Comparison of ENCODE assay signal across 22 cellular contexts in genomic region chr4:78145005-78145404, GRCh38.
A peak's percentile ranks its signal among the peaks of the same experiment; 100 is the strongest.
DNase-seq lines count a peak whose midpoint lies in the region; ATAC-seq, FAIRE-seq and TF ChIP-seq lines count a peak whose summit lies in the region.
"Had no signal": no experiment of that assay in that cellular context is flagged by ENCODE, and none has a peak within 500 bp of the region (broad histone marks: within the 10 kb centered on the region; RNA-seq: fewer than 3 reads in every experiment).

No MANE protein-coding gene starts in this region.

- CTCF ChIA-PET in A549 (lab: Yijun Ruan, JAX), result interaction anchor here (0.6 kb wide), 1 partner anchor 191 kb away, joined by 3 read pairs; no protein-coding TSS in a partner anchor
- CTCF ChIA-PET in activated CD8-positive, alpha-beta T cell treated with anti-CD3 and anti-CD28 coated beads for 36 hours (lab: Charles Lee), result no interaction called here

- no peak for DNase-seq in A549 (ENCODE audit: low read depth in 1 of 2, low spot score in 1 of 2)
- DNase-seq in H9, result no peak
- DNase-seq in mesendoderm, result peak; percentile 45
- DNase-seq in NCI-H2227 (lab: John Stamatoyannopoulos, UW; ENCODE audit: unreplicated experiment), result no peak
- DNase-seq in activated CD8-positive, alpha-beta T cell treated with anti-CD3 and anti-CD28 coated beads for 36 hours, result no peak
- DNase-seq in DMS53 treated with DMSO at 0.1 percent for 48 hours (lab: John Stamatoyannopoulos, UW; ENCODE audit: unreplicated experiment), result no peak
- DNase-seq: 8988T; Caco-2; CD4-positive, CD25-positive, alpha-beta regulatory T cell; CD8-positive, alpha-beta T cell; DMS153; DMS79; EL; GDM1; GM23248; HCEC 1CT had no signal

- FAIRE-seq in A549 (lab: Jason Lieb, UNC), result no peak
- FAIRE-seq: GM12878, GM19239, H54 had no signal

- TF ChIP-seq CTCF in A549 (IDR thresholded peaks at IDR 0.05) (no peak), H9 (conservative IDR thresholded peaks at IDR 0.05) (no peak)
- TF ChIP-seq CTCF in activated CD8-positive, alpha-beta T cell treated with anti-CD3 and anti-CD28 coated beads for 36 hours (IDR thresholded peaks at IDR 0.05), result no peak

- intact Hi-C loops in activated CD8-positive, alpha-beta T cell treated with anti-CD3 and anti-CD28 coated beads for 36 hours (cut with micrococcal nuclease), result no loop called here

- H3K4me2 ChIP-seq in A549 (no peak overlapping the region), H9 (ENCODE audit: insufficient read depth, insufficient read length, low read length) (no peak overlapping the region), mesendoderm (ENCODE audit: low read length) (no peak overlapping the region)
- H3K4me2 ChIP-seq: BLaER1 had no signal

- H3K79me2 ChIP-seq in H9 (ENCODE audit: insufficient read depth, low read length), result peaks cover 2% of the 10 kb centered on the region; the same call in 1 of the 2 replicates
- peaks cover 9% of the 10 kb centered on the region for H3K79me2 ChIP-seq in mesendoderm (ENCODE audit: control insufficient read depth, insufficient read depth, low read length)

- H3K4me1 ChIP-seq in A549 (peaks cover 5% of the 10 kb centered on the region; the same call in 2 of the 3 replicates), H9 (ENCODE audit: insufficient read depth, low read length) (peaks cover 5% of the 10 kb centered on the region; the same call in 1 of the 2 replicates), mesendoderm (ENCODE audit: control insufficient read depth, low read depth, low read length) (peaks cover 2% of the 10 kb centered on the region)
- H3K4me1 ChIP-seq: BLaER1 had no signal

- peak overlapping the region in 2 of 3 experiments; percentile 36 to 56; a peak in 2 of 7 replicates for H3K27ac Mint-ChIP-seq in H9
- no peak overlapping the region for H3K27ac Mint-ChIP-seq in activated CD8-positive, alpha-beta T cell treated with anti-CD3 and anti-CD28 coated beads for 36 hours
- H3K27ac Mint-ChIP-seq: B cell; CD4-positive, CD25-positive, alpha-beta regulatory T cell; CD8-positive, alpha-beta T cell had no signal

- no peaks in the 10 kb centered on the region for H3K27me3 ChIP-seq in H9 (ENCODE audit: insufficient read depth, low read length)
- H3K27me3 ChIP-seq in mesendoderm (ENCODE audit: insufficient read depth, low read length, poor library complexity), result no peaks in the 10 kb centered on the region
- H3K27me3 ChIP-seq: BLaER1 had no signal

- H3K36me3 Mint-ChIP-seq in H9 (ENCODE audit: insufficient read depth in 1 of 3, low read depth in 3 of 3), result peaks cover 2 to 13% (median 11%) of the 10 kb centered on the region in 3 experiments; a peak in 6 of 7 replicates
- no peaks in the 10 kb centered on the region for H3K36me3 Mint-ChIP-seq in activated CD8-positive, alpha-beta T cell treated with anti-CD3 and anti-CD28 coated beads for 36 hours (ENCODE audit: low read depth)
- H3K36me3 Mint-ChIP-seq: CD4-positive, CD25-positive, alpha-beta regulatory T cell; CD8-positive, alpha-beta T cell had no signal

- TF ChIP-seq EP300 in A549 (IDR thresholded peaks at IDR 0.05), result no peak

- H4K8ac ChIP-seq in H9 (replicated peaks; ENCODE audit: insufficient read length, low read depth, low read length) (no peak overlapping the region), mesendoderm (ENCODE audit: low read depth, low read length) (no peak overlapping the region)

- H3K27me3 Mint-ChIP-seq in H9 (ENCODE audit: low read depth), result no peaks in the 10 kb centered on the region
- H3K27me3 Mint-ChIP-seq in activated CD8-positive, alpha-beta T cell treated with anti-CD3 and anti-CD28 coated beads for 36 hours, result peaks cover 6% of the 10 kb centered on the region

- H4K20me1 ChIP-seq in H9 (ENCODE audit: control insufficient read depth, insufficient read depth, insufficient read length), result no peaks in the 10 kb centered on the region
- H4K20me1 ChIP-seq: BLaER1 had no signal

- ATAC-seq in A549, result no peak
- ATAC-seq in activated CD8-positive, alpha-beta T cell treated with anti-CD3 and anti-CD28 coated beads for 36 hours, result no peak
- ATAC-seq: CD8-positive, alpha-beta T cell; GM12878 had no signal

- H3K4me3 ChIP-seq in A549 (no peak overlapping the region), mesendoderm (ENCODE audit: low read length) (no peak overlapping the region)
- H3K4me3 ChIP-seq: BLaER1, GM12878, GM23248 had no signal

- H3K56ac ChIP-seq in H9 (ENCODE audit: insufficient read length, low read depth, low read length) (no peak overlapping the region), mesendoderm (ENCODE audit: low read length) (no peak overlapping the region)

- POLR2A ChIA-PET in A549 (lab: Yijun Ruan, JAX), result no interaction called here
- POLR2A ChIA-PET in activated CD8-positive, alpha-beta T cell treated with anti-CD3 and anti-CD28 coated beads for 36 hours (lab: Charles Lee), result no interaction called here

- H2BK120ac ChIP-seq in H9 (ENCODE audit: low read depth, low read length, poor library complexity, severe bottlenecking) (no peak overlapping the region), mesendoderm (ENCODE audit: low read depth, low read length) (no peak overlapping the region)

- H2BK15ac ChIP-seq in H9 (ENCODE audit: low read depth, low read length) (no peak overlapping the region), mesendoderm (replicated peaks; ENCODE audit: low read depth) (no peak overlapping the region)

- no peak overlapping the region for H3K14ac ChIP-seq in H9 (ENCODE audit: insufficient read depth, low read length)

- H2BK20ac ChIP-seq in H9 (ENCODE audit: low read depth, low read length, poor library complexity, severe bottlenecking), result no peak overlapping the region

- H3K79me1 ChIP-seq in H9 (ENCODE audit: insufficient read depth, low read depth, low read length, poor library complexity, severe bottlenecking) (no peaks in the 10 kb centered on the region), mesendoderm (ENCODE audit: low read length) (peaks cover 6% of the 10 kb centered on the region)

- H3K9ac ChIP-seq in H9 (ENCODE audit: extremely low read depth, insufficient read length, low read length), result no peak overlapping the region
- no peak overlapping the region for H3K9ac ChIP-seq in mesendoderm (ENCODE audit: low read length)
- H3K9ac ChIP-seq: BLaER1, GM23248 had no signal

- no peak overlapping the region for H3K4ac ChIP-seq in H9 (ENCODE audit: low read depth, low read length)
- no peak overlapping the region for H3K4ac ChIP-seq in mesendoderm (ENCODE audit: low read depth, low read length)

- H3K23ac ChIP-seq in H9 (ENCODE audit: insufficient read length, low read depth, low read length) (no peak overlapping the region), mesendoderm (ENCODE audit: low read length) (no peak overlapping the region)

- H4K91ac ChIP-seq in H9 (ENCODE audit: insufficient read length, low read depth, low read length), result no peak overlapping the region

- H2BK12ac ChIP-seq in H9 (ENCODE audit: insufficient read length, low read depth, low read length), result no peak overlapping the region

- no peak for TF ChIP-seq POLR2A in A549 (IDR thresholded peaks at IDR 0.05; ENCODE audit: low read length)

- H3K9me3 ChIP-seq in A549 (no peaks in the 10 kb centered on the region), H9 (ENCODE audit: control insufficient read depth, low read depth, low read length) (no peaks in the 10 kb centered on the region)
- H3K9me3 ChIP-seq: BLaER1, Caco-2 had no signal

- H2AK5ac ChIP-seq in H9 (ENCODE audit: insufficient read length, low read length) (no peak overlapping the region), mesendoderm (ENCODE audit: low read length) (no peak overlapping the region)

- WGBS in A549 (ENCODE audit: missing lambda C conversion rate), result 89% methylated on average over 4 of the region's 4 CpGs
- WGBS in H9 (ENCODE audit: extremely low coverage, insufficient read length, low lambda C conversion rate), result no CpG with 5 or more reads among the region's 4 CpGs
- no CpG with 5 or more reads among the region's 4 CpGs for WGBS in mesendoderm (ENCODE audit: extremely low coverage, insufficient coverage, low lambda C conversion rate)

- H3K36me3 ChIP-seq in mesendoderm (ENCODE audit: control insufficient read depth, insufficient read depth, low read length), result no peaks in the 10 kb centered on the region
- H3K36me3 ChIP-seq: BLaER1 had no signal

- H2BK5ac ChIP-seq in H9 (ENCODE audit: insufficient read length, low read length), result no peak overlapping the region
- no peak overlapping the region for H2BK5ac ChIP-seq in mesendoderm (ENCODE audit: low read length)

- no peak for TF ChIP-seq RAD21 in A549 (conservative IDR thresholded peaks at IDR 0.05 in 1 of 2, IDR thresholded peaks at IDR 0.05 in 1 of 2)

- no peak overlapping the region for H3K4me3 Mint-ChIP-seq in H9
- no peak overlapping the region for H3K4me3 Mint-ChIP-seq in activated CD8-positive, alpha-beta T cell treated with anti-CD3 and anti-CD28 coated beads for 36 hours
- H3K4me3 Mint-ChIP-seq: B cell; CD4-positive, CD25-positive, alpha-beta regulatory T cell; CD8-positive, alpha-beta T cell had no signal

- H3K18ac ChIP-seq in H9 (ENCODE audit: insufficient read length, low read depth, low read length) (no peak overlapping the region), mesendoderm (ENCODE audit: low read length) (no peak overlapping the region)

- H3K27ac ChIP-seq in A549, result no peak overlapping the region
- H3K27ac ChIP-seq in H9 (ENCODE audit: insufficient read length, low read depth, low read length), result no peak overlapping the region
- no peak overlapping the region for H3K27ac ChIP-seq in mesendoderm (ENCODE audit: low read depth, low read length)
- H3K27ac ChIP-seq: BLaER1, C4-2B, GM23248 had no signal

- peaks cover 13 to 15% of the 10 kb centered on the region in 2 experiments for H3K4me1 Mint-ChIP-seq in H9
- no peaks in the 10 kb centered on the region for H3K4me1 Mint-ChIP-seq in activated CD8-positive, alpha-beta T cell treated with anti-CD3 and anti-CD28 coated beads for 36 hours (ENCODE audit: low read depth)
- H3K4me1 Mint-ChIP-seq: B cell; CD4-positive, CD25-positive, alpha-beta regulatory T cell had no signal

- no peaks in the 10 kb centered on the region for H3K23me2 ChIP-seq in H9 (ENCODE audit: insufficient read length, low read depth, low read length, poor library complexity, severe bottlenecking)

- H3K9me3 Mint-ChIP-seq in H9, result peaks cover 8 to 9% of the 10 kb centered on the region in 2 experiments; a peak in 4 of 5 replicates
- peaks cover 3% of the 10 kb centered on the region for H3K9me3 Mint-ChIP-seq in activated CD8-positive, alpha-beta T cell treated with anti-CD3 and anti-CD28 coated beads for 36 hours

- H3T11ph ChIP-seq in H9 (ENCODE audit: low read length), result no peak overlapping the region

- H4K5ac ChIP-seq in H9 (ENCODE audit: insufficient read length, low read depth, low read length), result no peak overlapping the region
- no peak overlapping the region for H4K5ac ChIP-seq in mesendoderm (ENCODE audit: low read length)

- H2AFZ ChIP-seq in H9 (ENCODE audit: low read length), result no peak overlapping the region
- H2AFZ ChIP-seq: GM23248 had no signal

TF ChIP-seq in A549, 52 proteins besides CTCF, POLR2A, EP300 and RAD21 (continues in another document):
- peak; percentile 34 for TF ChIP-seq MAFK (IDR thresholded peaks at IDR 0.05; ENCODE audit: partially characterized antibody)
